Comparison of ENCODE assay signal across 8 cellular contexts in the genomic region with DNA sequence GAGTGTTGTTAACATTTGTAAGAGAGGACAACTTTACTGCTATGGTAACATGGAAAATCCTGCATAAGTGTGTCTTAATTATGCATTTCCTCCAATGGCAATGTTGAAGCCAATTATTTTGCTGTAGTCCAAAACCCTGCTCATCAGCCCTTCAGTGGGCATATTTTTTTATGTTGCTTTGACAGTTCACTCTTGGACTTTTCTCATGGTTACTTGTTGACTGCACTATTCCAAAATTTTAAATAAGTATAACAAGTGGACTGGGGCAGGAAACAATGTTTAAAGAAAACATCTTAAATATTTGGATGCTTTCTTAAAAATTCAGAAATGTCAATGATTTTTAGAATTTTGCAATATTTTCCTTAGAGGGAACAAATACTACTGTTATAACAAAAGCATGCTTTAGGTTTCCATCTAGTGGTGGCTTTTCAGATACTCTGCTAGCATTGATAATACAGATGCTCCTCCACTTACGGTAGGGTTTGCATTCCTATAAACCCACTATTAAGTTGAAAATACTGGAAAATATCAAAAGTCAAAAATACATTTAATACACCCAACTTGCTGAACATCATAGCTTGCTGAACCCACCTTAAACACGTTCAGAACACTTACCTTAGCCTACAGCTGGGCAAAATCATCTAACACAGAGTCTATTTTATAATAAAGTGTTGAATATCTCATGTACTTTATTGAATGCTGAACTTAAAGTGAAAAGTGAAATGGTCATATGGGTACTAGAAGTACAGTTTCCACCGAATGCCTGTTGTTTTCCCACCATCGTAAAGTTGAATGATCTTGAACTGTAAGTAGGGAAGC.
DNase-seq lines count a peak whose midpoint lies in the region; ATAC-seq and TF ChIP-seq lines count a peak whose summit lies in the region.

No MANE protein-coding gene starts in this region.

- intact Hi-C loops in CD4-positive, alpha-beta memory T cell (cut with micrococcal nuclease), result loop anchor here (1.0 to 5.0 kb wide), 3 partner anchors 232 to 401 kb away; a partner anchor contains a TSS

- H3K27ac Mint-ChIP-seq in CD4-positive, alpha-beta memory T cell, result no peak overlapping the region
- no peak overlapping the region for H3K27ac Mint-ChIP-seq in type B pancreatic cell
- H3K27ac Mint-ChIP-seq in activated naive CD4-positive, alpha-beta T cell treated with anti-CD3 and anti-CD28 coated beads, Interleukin-2, amount 10 ng/mL, durations not matched to agents 7 days and 5 days, result no peak overlapping the region

- H3K9me2 ChIP-seq in hepatocyte (replicated peaks; ENCODE audit: insufficient read depth), result no peaks in the 10 kb centered on the region

- no peaks in the 10 kb centered on the region for H3K27me3 ChIP-seq in CD4-positive, alpha-beta memory T cell (ENCODE audit: insufficient read depth, low read length)
- H3K27me3 ChIP-seq in WERI-Rb-1 (ENCODE audit: insufficient read depth, low read depth, severe bottlenecking), result no peaks in the 10 kb centered on the region
- H3K27me3 ChIP-seq in hepatocyte, result no peaks in the 10 kb centered on the region

- H3K4me1 Mint-ChIP-seq in CD4-positive, alpha-beta memory T cell, result no peaks in the 10 kb centered on the region
- H3K4me1 Mint-ChIP-seq in type B pancreatic cell (ENCODE audit: unreplicated experiment), result no peaks in the 10 kb centered on the region
- peaks cover 5% of the 10 kb centered on the region for H3K4me1 Mint-ChIP-seq in activated naive CD4-positive, alpha-beta T cell treated with anti-CD3 and anti-CD28 coated beads, Interleukin-2, amount 10 ng/mL, durations not matched to agents 7 days and 5 days

- H3K9me3 Mint-ChIP-seq in CD4-positive, alpha-beta memory T cell, result no peaks in the 10 kb centered on the region
- no peaks in the 10 kb centered on the region for H3K9me3 Mint-ChIP-seq in type B pancreatic cell
- no peaks in the 10 kb centered on the region for H3K9me3 Mint-ChIP-seq in activated naive CD4-positive, alpha-beta T cell treated with anti-CD3 and anti-CD28 coated beads, Interleukin-2, amount 10 ng/mL, durations not matched to agents 7 days and 5 days

- peaks cover 0 to 3% of the 10 kb centered on the region in 2 donors for H3K27me3 Mint-ChIP-seq in CD4-positive, alpha-beta memory T cell
- no peaks in the 10 kb centered on the region for H3K27me3 Mint-ChIP-seq in type B pancreatic cell
- H3K27me3 Mint-ChIP-seq in activated naive CD4-positive, alpha-beta T cell treated with anti-CD3 and anti-CD28 coated beads, Interleukin-2, amount 10 ng/mL, durations not matched to agents 7 days and 5 days, result peaks cover 3% of the 10 kb centered on the region

- POLR2A ChIA-PET in CD4-positive, alpha-beta memory T cell (lab: Charles Lee; ENCODE audit: partially characterized antibody), result no interaction called here

- no peaks in the 10 kb centered on the region for H3K9me3 ChIP-seq in CD4-positive, alpha-beta memory T cell (ENCODE audit: control insufficient read depth in 1 of 2, low read length in 2 of 2)
- H3K9me3 ChIP-seq in WERI-Rb-1 (ENCODE audit: severe bottlenecking) (no peaks in the 10 kb centered on the region), hepatocyte (ENCODE audit: low read depth) (no peaks in the 10 kb centered on the region)

- no peak overlapping the region for H2AFZ ChIP-seq in hepatocyte

- peak in 4 of 5 donors; percentile 7 to 30 (median 11) for DNase-seq in CD4-positive, alpha-beta memory T cell
- DNase-seq in Kasumi-1 (lab: John Stamatoyannopoulos, UW) (peak; percentile 72 to 78), WERI-Rb-1 (no peak), hepatocyte (ENCODE audit: low spot score) (peak; percentile 66), type B pancreatic cell (ENCODE audit: extremely low spot score, unreplicated experiment) (no peak), NCI-H2029 treated with DMSO at 0.1 percent for 48 hours (lab: John Stamatoyannopoulos, UW) (no peak)
- no peak for DNase-seq in activated naive CD4-positive, alpha-beta T cell treated with anti-CD3 and anti-CD28 coated beads, Interleukin-2, amount 10 ng/mL, durations not matched to agents 7 days and 5 days

- no peak overlapping the region for H3K4me3 Mint-ChIP-seq in CD4-positive, alpha-beta memory T cell
- H3K4me3 Mint-ChIP-seq in type B pancreatic cell, result no peak overlapping the region
- no peak overlapping the region for H3K4me3 Mint-ChIP-seq in activated naive CD4-positive, alpha-beta T cell treated with anti-CD3 and anti-CD28 coated beads, Interleukin-2, amount 10 ng/mL, durations not matched to agents 7 days and 5 days

- no peak overlapping the region for H3K27ac ChIP-seq in CD4-positive, alpha-beta memory T cell (ENCODE audit: low read depth, low read length)
- H3K27ac ChIP-seq in WERI-Rb-1 (no peak overlapping the region), hepatocyte (no peak overlapping the region)

- H3K79me2 ChIP-seq in hepatocyte, result no peaks in the 10 kb centered on the region

- no peak overlapping the region for H3K4me3 ChIP-seq in CD4-positive, alpha-beta memory T cell (ENCODE audit: low read length in 2 of 2)
- H3K4me3 ChIP-seq in WERI-Rb-1 (ENCODE audit: low read depth, low read length) (no peak overlapping the region), hepatocyte (no peak overlapping the region)

- H3K4me1 ChIP-seq in CD4-positive, alpha-beta memory T cell (ENCODE audit: insufficient read depth, low read length), result no peaks in the 10 kb centered on the region
- H3K4me1 ChIP-seq in hepatocyte (ENCODE audit: insufficient read depth), result peaks cover 7% of the 10 kb centered on the region

- CTCF ChIA-PET in CD4-positive, alpha-beta memory T cell (lab: Charles Lee; ENCODE audit: partially characterized antibody), result interaction anchor here (1.1 to 2.7 kb wide), 6 partner anchors 8 to 241 kb away, joined by 3 to 9 read pairs (median 4); a partner anchor contains a TSS
- CTCF ChIA-PET in activated naive CD4-positive, alpha-beta T cell treated with anti-CD3 and anti-CD28 coated beads, Interleukin-2, amount 10 ng/mL, durations not matched to agents 7 days and 5 days (lab: Charles Lee), result interaction anchor here (0.6 to 3.0 kb wide), 9 partner anchors 65 to 1456 kb away, joined by 3 to 18 read pairs (median 3); a partner anchor contains a TSS

- H4K20me1 ChIP-seq in hepatocyte (ENCODE audit: insufficient read depth, poor library complexity, severe bottlenecking), result no peaks in the 10 kb centered on the region

- no peaks in the 10 kb centered on the region for H3K36me3 ChIP-seq in CD4-positive, alpha-beta memory T cell (ENCODE audit: insufficient read depth, low read length)
- H3K36me3 ChIP-seq in WERI-Rb-1, result no peaks in the 10 kb centered on the region
- no peaks in the 10 kb centered on the region for H3K36me3 ChIP-seq in hepatocyte (replicated peaks; ENCODE audit: insufficient read depth, low read depth)

- no peak overlapping the region for H3K4me2 ChIP-seq in hepatocyte

- TF ChIP-seq CTCF in WERI-Rb-1 (IDR thresholded peaks at IDR 0.05; ENCODE audit: low read depth, low read length), result peak; percentile 18; the same call in 1 of the 2 replicates
- TF ChIP-seq CTCF in hepatocyte (IDR thresholded peaks at IDR 0.05; ENCODE audit: poor library complexity), result peak; percentile 73
- peak; percentile 81 for TF ChIP-seq CTCF in type B pancreatic cell (conservative IDR thresholded peaks at IDR 0.05)

- ATAC-seq in GM19328 (IDR thresholded peaks at IDR 0.05; ENCODE audit: unreplicated experiment), result peak; percentile 59

- WGBS in hepatocyte (ENCODE audit: low lambda C conversion rate, missing lambda C conversion rate), result 28% methylated on average over 4 of the region's 4 CpGs

- H3K36me3 Mint-ChIP-seq in CD4-positive, alpha-beta memory T cell, result no peaks in the 10 kb centered on the region
- H3K36me3 Mint-ChIP-seq in type B pancreatic cell, result peaks cover 4% of the 10 kb centered on the region
- H3K36me3 Mint-ChIP-seq in activated naive CD4-positive, alpha-beta T cell treated with anti-CD3 and anti-CD28 coated beads, Interleukin-2, amount 10 ng/mL, durations not matched to agents 7 days and 5 days, result no peaks in the 10 kb centered on the region

Comparison
In these comparisons a context has a peak if more than half of its experiments do, and no peak if none do; other contexts are left out.
1. DNase-seq: peak in CD4-positive, alpha-beta memory T cell (4 of 5), Kasumi-1 (2 of 2) and hepatocyte (single experiment); none in WERI-Rb-1 (single experiment), type B pancreatic cell (single experiment), activated naive CD4-positive, alpha-beta T cell treated with anti-CD3 and anti-CD28 coated beads, Interleukin-2, amount 10 ng/mL, durations not matched to agents 7 days and 5 days (single experiment) and NCI-H2029 treated with DMSO at 0.1 percent for 48 hours (single experiment).
2. CTCF ChIP-seq: peak in every context shown above with its lines; median percentile 81 in type B pancreatic cell; 73 in hepatocyte; 18 in WERI-Rb-1.